ENCODE assay signal across 35 cellular contexts in genomic region chr1:246512230-246512629, GRCh38.
"Had no signal": no experiment of that assay in that cellular context is flagged by ENCODE, and none has a peak within 500 bp of the region (broad histone marks: within the 10 kb centered on the region; RNA-seq: fewer than 3 reads in every experiment).

No MANE protein-coding gene starts in this region.

- H3K27me3 ChIP-seq: MG63 had no signal

- H3K36me3 ChIP-seq: MG63 had no signal

- H3K27ac ChIP-seq: KMS-11 had no signal

- H3K4me3 ChIP-seq: MG63 had no signal

- DNase-seq: Kasumi-1, KG1, MG63, MM.1S, MV-4-11, NCI-H1048, NCI-H1092, NCI-H1092 treated with DMSO at 0.1 percent for 48 hours, NCI-H1105, NCI-H1105 treated with DMSO at 0.1 percent for 48 hours, NCI-H1417, NCI-H1417 treated with DMSO at 0.1 percent for 48 hours, NCI-H1436, NCI-H1436 treated with DMSO at 0.1 percent for 48 hours, NCI-H146, NCI-H1694, NCI-H1694 treated with DMSO at 0.1 percent for 48 hours, NCI-H187, NCI-H187 treated with DMSO at 0.1 percent for 48 hours, NCI-H1930, NCI-H2029, NCI-H2029 treated with DMSO at 0.1 percent for 48 hours, NCI-H2081, NCI-H2081 treated with DMSO at 0.1 percent for 48 hours, NCI-H2107, NCI-H2171, NCI-H2171 treated with DMSO at 0.1 percent for 48 hours, NCI-H2227 treated with DMSO at 0.1 percent for 48 hours, NCI-H226, NCI-H345, NCI-H446, NCI-H446 treated with DMSO at 0.1 percent for 48 hours, NCI-H510A, NCI-H510A treated with DMSO at 0.1 percent for 48 hours had no signal

- H3K9ac ChIP-seq: KMS-11 had no signal

- H3K4me2 ChIP-seq: KMS-11 had no signal
